ENCODE assay signal across 12 cellular contexts in the genomic region with DNA sequence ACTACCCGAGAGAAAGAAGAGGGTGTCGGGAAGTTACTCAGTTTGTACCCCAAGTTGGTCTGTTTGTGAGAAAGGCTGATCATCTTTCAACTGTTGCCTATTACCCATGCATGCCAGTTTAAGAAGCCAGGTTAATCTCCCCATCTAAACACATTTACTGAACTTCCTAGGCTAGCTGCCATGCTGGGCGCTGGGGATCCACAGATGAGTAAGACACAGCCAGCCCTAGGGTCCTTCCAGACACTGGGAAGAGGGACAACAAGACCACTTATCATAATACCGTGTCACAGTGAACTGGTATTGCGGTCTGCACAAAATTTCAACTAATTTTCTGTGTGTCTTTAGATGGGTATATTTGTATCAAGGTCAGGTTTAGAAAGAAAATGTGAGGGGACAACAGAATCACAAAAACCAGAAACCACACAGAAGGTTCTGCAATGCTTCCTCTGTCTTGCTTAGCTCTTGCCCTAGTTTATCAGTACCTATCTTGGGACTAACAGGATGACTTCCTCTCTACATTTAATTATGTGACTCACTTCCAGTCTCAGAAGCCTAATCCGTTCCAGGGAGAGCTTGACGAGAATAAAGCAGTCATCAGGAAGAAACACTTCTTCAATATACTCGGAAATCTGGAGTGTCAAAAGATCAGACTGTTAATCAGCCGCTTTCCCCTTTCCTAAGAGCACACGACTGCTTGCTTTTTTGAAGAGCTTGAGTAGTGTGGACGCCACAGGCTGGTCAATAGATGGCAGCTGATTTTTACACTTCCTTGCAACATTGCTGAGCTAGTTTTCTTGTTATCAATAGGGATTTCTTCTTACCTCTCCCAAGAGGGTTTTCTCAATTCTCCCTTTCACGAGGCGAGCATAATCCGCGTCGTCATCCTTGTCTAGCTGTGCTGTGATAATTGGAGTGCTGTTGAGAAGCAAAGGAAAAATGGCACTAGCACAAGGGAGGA. TPM values are rescaled to one million over a fixed set of nuclear protein-coding genes. Genes with fewer than 3 reads are reported as not detected.
DNase-seq lines count a peak whose midpoint lies in the region; TF ChIP-seq lines count a peak whose summit lies in the region.
"Had no signal": no experiment of that assay in that cellular context is flagged by ENCODE, and none has a peak within 500 bp of the region (broad histone marks: within the 10 kb centered on the region; RNA-seq: fewer than 3 reads in every experiment).

No MANE protein-coding gene starts in this region.

- H3K4me1 ChIP-seq in skeletal muscle tissue (ENCODE audit: control insufficient read depth in 3 of 3, insufficient read depth in 3 of 3, low read length in 3 of 3): peaks cover 15 to 28% (median 28%) of the 10 kb centered on the region in 3 donors
- no peaks in the 10 kb centered on the region for H3K4me1 ChIP-seq in MM.1S (ENCODE audit: low read length)
- H3K4me1 ChIP-seq: parathyroid adenoma had no signal

- no peak overlapping the region for H3K4me3 ChIP-seq in fibroblast of mammary gland (ENCODE audit: control insufficient read depth, low read depth, low read length)
- no peak overlapping the region for H3K4me3 ChIP-seq in skeletal muscle tissue (ENCODE audit: low read length in 3 of 3)
- no peak overlapping the region for H3K4me3 ChIP-seq in MM.1S (ENCODE audit: low read length)

- H3K9ac ChIP-seq in skeletal muscle tissue (ENCODE audit: low read depth in 1 of 3, low read length in 3 of 3) (peak overlapping the region in 2 of 3 donors; percentile 28 to 47), MM.1S (ENCODE audit: low read length) (no peak overlapping the region)
- H3K9ac ChIP-seq: parathyroid adenoma had no signal

- peak overlapping the region; percentile 38; the same call in 1 of the 2 replicates for H3K27ac ChIP-seq in RWPE1
- peak overlapping the region; percentile 71 for H3K27ac ChIP-seq in skeletal muscle tissue (ENCODE audit: low read depth, low read length)
- no peak overlapping the region for H3K27ac ChIP-seq in MM.1S (ENCODE audit: low read length)
- H3K27ac ChIP-seq: HL-60, parathyroid adenoma had no signal

- DNase-seq in NCI-H2227 (lab: John Stamatoyannopoulos, UW; ENCODE audit: unreplicated experiment) (peak; percentile 41), NCI-H2227 treated with DMSO at 0.1 percent for 48 hours (lab: John Stamatoyannopoulos, UW) (no peak), RWPE1 (ENCODE audit: low spot score) (no peak), fibroblast of mammary gland (ENCODE audit: low read depth) (peak; percentile 81), GM19240 (ENCODE audit: insufficient read length, low spot score) (no peak), SIG-M5 treated with dmso at 0.1 percent for 504 hours (lab: John Stamatoyannopoulos, UW; ENCODE audit: unreplicated experiment) (no peak), MM.1S (no peak)
- DNase-seq: 8988T, NCI-H1436 had no signal

- H3K4me2 ChIP-seq in MM.1S (ENCODE audit: low read depth, low read length): no peak overlapping the region

- POLR2A ChIA-PET in RWPE1 (lab: Yijun Ruan, JAX; ENCODE audit: low non-redundant PET): interaction anchor here (1.3 kb wide), 1 partner anchor 40 kb away, joined by 4 read pairs; no protein-coding TSS in a partner anchor

- no peak for TF ChIP-seq CTCF in RWPE1 (conservative IDR thresholded peaks at IDR 0.05; ENCODE audit: low read depth)
- no peak for TF ChIP-seq CTCF in fibroblast of mammary gland (conservative IDR thresholded peaks at IDR 0.05; ENCODE audit: control insufficient read depth, insufficient read depth, low read depth, low read length)
- TF ChIP-seq CTCF in MM.1S (IDR thresholded peaks at IDR 0.05; ENCODE audit: low read length): no peak

- H3K36me3 ChIP-seq in skeletal muscle tissue (ENCODE audit: control insufficient read depth in 3 of 3, insufficient read depth in 3 of 3, low read length in 3 of 3) (peaks cover 61 to 76% (median 68%) of the 10 kb centered on the region in 3 donors), MM.1S (replicated peaks; ENCODE audit: insufficient read depth, low read length) (no peaks in the 10 kb centered on the region; the same call in 1 of the 2 replicates)

- H2AFZ ChIP-seq in MM.1S (ENCODE audit: low read length): no peak overlapping the region
- H2AFZ ChIP-seq: parathyroid adenoma had no signal

- H4K20me1 ChIP-seq in MM.1S (ENCODE audit: insufficient read depth, low read length): no peaks in the 10 kb centered on the region

- CTCF ChIA-PET in RWPE1 (lab: Yijun Ruan, JAX): interaction anchor here (0.6 to 0.9 kb wide), 2 partner anchors 26 to 810 kb away, joined by 3 read pairs; no protein-coding TSS in a partner anchor

- H3K27me3 ChIP-seq in skeletal muscle tissue (ENCODE audit: control insufficient read depth in 3 of 3, insufficient read depth in 3 of 3, low read length in 3 of 3): no peaks in the 10 kb centered on the region
- H3K27me3 ChIP-seq in MM.1S (replicated peaks; ENCODE audit: insufficient read depth, low read length): no peaks in the 10 kb centered on the region

- H3K79me2 ChIP-seq in MM.1S (ENCODE audit: low read length): no peaks in the 10 kb centered on the region
- H3K79me2 ChIP-seq: parathyroid adenoma had no signal

- no peaks in the 10 kb centered on the region for H3F3A ChIP-seq in MM.1S (ENCODE audit: insufficient read depth, low read length)

- H3K9me3 ChIP-seq in skeletal muscle tissue (ENCODE audit: control insufficient read depth in 3 of 3, low read length in 3 of 3) (no peaks in the 10 kb centered on the region), MM.1S (replicated peaks; ENCODE audit: insufficient read depth, low read length) (no peaks in the 10 kb centered on the region)

- H3K9me2 ChIP-seq in MM.1S (replicated peaks; ENCODE audit: insufficient read depth, low read length): no peaks in the 10 kb centered on the region

RNA-seq across cellular contexts. Expression of a gene that starts 45.7 kb away (rescaled TPM):
- total RNA-seq in skeletal muscle tissue: 18.8 TPM

RNA-seq across cellular contexts. Expression of a gene that starts 50.0 kb away (rescaled TPM):
- total RNA-seq in skeletal muscle tissue: 2,668 TPM

RNA-seq across cellular contexts. Expression of a gene that starts 57.1 kb away (rescaled TPM):
- 14.1 TPM for total RNA-seq in skeletal muscle tissue

Comparison
In these comparisons a context has a peak if more than half of its experiments do, and no peak if none do; other contexts are left out.
1. DNase-seq: peak in NCI-H2227 (single experiment) and fibroblast of mammary gland (single experiment); none in NCI-H2227 treated with DMSO at 0.1 percent for 48 hours (single experiment), RWPE1 (single experiment), GM19240 (single experiment), SIG-M5 treated with dmso at 0.1 percent for 504 hours (single experiment) and MM.1S (single experiment).